In the genomic region with DNA sequence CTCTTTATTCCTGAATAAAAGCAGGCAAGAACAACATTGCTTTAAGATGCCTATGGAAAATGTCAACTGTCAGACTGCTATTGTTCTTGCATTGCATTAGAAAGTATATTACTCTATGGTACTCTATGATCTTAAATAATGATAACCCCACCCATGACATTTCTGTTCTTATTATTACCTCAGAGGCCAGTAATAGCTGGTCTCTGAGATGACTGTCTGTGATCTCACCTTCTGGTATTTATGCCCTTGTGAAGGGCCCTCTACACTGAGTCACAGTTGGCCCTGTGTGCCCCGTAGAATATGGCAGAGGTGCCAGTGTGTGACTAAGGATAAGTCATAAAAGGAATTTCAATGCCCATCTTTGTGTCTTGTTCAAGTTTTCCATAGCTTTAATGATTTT, we compare ENCODE assay signal across 18 cellular contexts.
A peak's percentile ranks its signal among the peaks of the same experiment; 100 is the strongest.
DNase-seq lines count a peak whose midpoint lies in the region; ATAC-seq, FAIRE-seq and TF ChIP-seq lines count a peak whose summit lies in the region.
"Had no signal": no experiment of that assay in that cellular context is flagged by ENCODE, and none has a peak within 500 bp of the region (broad histone marks: within the 10 kb centered on the region; RNA-seq: fewer than 3 reads in every experiment).

No MANE protein-coding gene starts in this region.

- DNase-seq in DMS53 (lab: John Stamatoyannopoulos, UW) (peak; percentile 39), DMS53 treated with DMSO at 0.1 percent for 48 hours (lab: John Stamatoyannopoulos, UW; ENCODE audit: unreplicated experiment) (no peak), NCI-H226 (peak; percentile 52), bronchial epithelial cell (ENCODE audit: low read depth) (peak; percentile 96), C1 segment of cervical spinal cord (lab: John Stamatoyannopoulos, UW) (no peak), dermis blood vessel endothelial cell (no peak)
- DNase-seq in stimulated activated naive CD8-positive, alpha-beta T cell treated with anti-CD3 and anti-CD28 coated beads, Interleukin-15, Interleukin-2, amounts not matched to agents 100 U/mL and 50 U/mL, for 24 hours, result no peak
- DNase-seq: activated naive CD4-positive, alpha-beta T cell treated with anti-CD3 and anti-CD28 coated beads for 36 hours; central memory CD4-positive, alpha-beta T cell; hippocampal formation; lower lobe of right lung; NCI-H1694 treated with DMSO at 0.1 percent for 48 hours; NCI-H774; nephron progenitor cell had no signal

- H3K27me3 ChIP-seq in bronchial epithelial cell (ENCODE audit: control insufficient read depth, insufficient read depth, low read length), result no peaks in the 10 kb centered on the region

- no peak overlapping the region for H3K4me3 ChIP-seq in bronchial epithelial cell (ENCODE audit: low read depth, low read length)
- H3K4me3 ChIP-seq: K562, lower lobe of right lung, skin epidermis had no signal

- H3K36me3 ChIP-seq in bronchial epithelial cell (ENCODE audit: control insufficient read depth, insufficient read depth, low read length), result no peaks in the 10 kb centered on the region
- H3K36me3 ChIP-seq: lower lobe of right lung had no signal

- no peak for TF ChIP-seq CTCF in bronchial epithelial cell (IDR thresholded peaks at IDR 0.05; ENCODE audit: insufficient read depth, low read length, severe bottlenecking)

- peak; percentile 71 for ATAC-seq in stimulated activated naive CD8-positive, alpha-beta T cell treated with anti-CD3 and anti-CD28 coated beads, Interleukin-15, Interleukin-2, amounts not matched to agents 100 U/mL and 50 U/mL, for 24 hours
- ATAC-seq in HG03159 (IDR thresholded peaks at IDR 0.05; ENCODE audit: unreplicated experiment), result no peak
- ATAC-seq: K562 had no signal

- FAIRE-seq in bronchial epithelial cell (lab: Jason Lieb, UNC), result no peak
- FAIRE-seq: endometrium, K562 had no signal

Comparison
In these comparisons a context has a peak if more than half of its experiments do, and no peak if none do; other contexts are left out.
1. DNase-seq: peak in DMS53 (single experiment), NCI-H226 (single experiment) and bronchial epithelial cell (single experiment); none in DMS53 treated with DMSO at 0.1 percent for 48 hours (single experiment), stimulated activated naive CD8-positive, alpha-beta T cell treated with anti-CD3 and anti-CD28 coated beads, Interleukin-15, Interleukin-2, amounts not matched to agents 100 U/mL and 50 U/mL, for 24 hours (single experiment), C1 segment of cervical spinal cord (0 of 14) and dermis blood vessel endothelial cell (single experiment).